Comparison of ENCODE assay signal across 27 cellular contexts in the genomic region with DNA sequence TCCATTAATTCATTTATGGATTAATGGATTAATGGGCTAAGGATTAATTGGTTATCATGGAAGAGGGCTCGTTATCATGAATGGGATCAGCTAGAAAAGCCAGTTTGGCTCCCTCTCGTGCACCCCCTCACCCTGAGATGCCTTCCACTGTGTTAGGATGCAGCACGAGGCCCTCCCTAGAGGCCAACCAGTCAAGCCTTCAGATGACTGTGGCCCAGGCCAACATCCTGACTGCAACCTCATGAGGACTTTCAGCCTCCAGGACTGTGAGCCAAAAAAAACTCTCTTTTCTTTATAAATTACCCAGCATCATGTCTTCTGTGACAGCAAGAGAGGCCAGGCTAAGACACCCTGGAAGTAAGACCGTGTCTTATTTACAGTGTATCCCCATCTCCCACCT. TPM values are rescaled to one million over a fixed set of nuclear protein-coding genes. Genes with fewer than 3 reads are reported as not detected.
DNase-seq lines count a peak whose midpoint lies in the region; ATAC-seq, FAIRE-seq and TF ChIP-seq lines count a peak whose summit lies in the region.
"Had no signal": no experiment of that assay in that cellular context is flagged by ENCODE, and none has a peak within 500 bp of the region (broad histone marks: within the 10 kb centered on the region; RNA-seq: fewer than 3 reads in every experiment).

No MANE protein-coding gene starts in this region.

- intact Hi-C loops in left ventricle myocardium superior (cut with micrococcal nuclease) = no loop called here
- intact Hi-C loops in heart left ventricle (cut with DNase I) = no loop called here

- H3K27me3 Mint-ChIP-seq in nephron (ENCODE audit: low read depth) = peaks cover 3% of the 10 kb centered on the region

- no peak for FAIRE-seq in small intestine (lab: Jason Lieb, UNC)
- FAIRE-seq: A204.1, GM12891, GM18507, H54 had no signal

- DNase-seq in NCI-H82 (lab: John Stamatoyannopoulos, UW) (peak; percentile 93), NCI-H82 treated with DMSO at 0.1 percent for 48 hours (lab: John Stamatoyannopoulos, UW; ENCODE audit: unreplicated experiment) (no peak), left ventricle myocardium superior (no peak), heart left ventricle (no peak), AG20443 (ENCODE audit: low spot score) (no peak), small intestine (no peak)
- DNase-seq: AML-193; BE2C; C1 segment of cervical spinal cord; Calu3; CD4-positive, alpha-beta memory T cell; COR-L47; DMS53; DMS79 treated with DMSO at 0.1 percent for 48 hours; GF-D8; GOT3; HFFc6 had no signal

- H3K4me1 ChIP-seq in heart left ventricle (peaks cover 0 to 23% (median 11%) of the 10 kb centered on the region in 12 donors), small intestine (ENCODE audit: control insufficient read depth in 2 of 2, insufficient read depth in 1 of 2, low read depth in 1 of 2, low read length in 1 of 2) (no peaks in the 10 kb centered on the region)
- H3K4me1 ChIP-seq: BE2C had no signal

- peak overlapping the region; percentile 35 to 86 (median 42) for H3K27ac Mint-ChIP-seq in nephron
- H3K27ac Mint-ChIP-seq: HFFc6 had no signal

- H3K36me3 Mint-ChIP-seq in nephron (ENCODE audit: low read depth) = no peaks in the 10 kb centered on the region
- H3K36me3 Mint-ChIP-seq: CD4-positive, alpha-beta memory T cell had no signal

- no peak overlapping the region for H3K4me3 Mint-ChIP-seq in nephron
- H3K4me3 Mint-ChIP-seq: CD4-positive, alpha-beta memory T cell; HFFc6 had no signal

- H3K36me3 ChIP-seq in heart left ventricle (no peaks in the 10 kb centered on the region), small intestine (ENCODE audit: control insufficient read depth in 2 of 2, insufficient read depth in 2 of 2, low read length in 2 of 2) (no peaks in the 10 kb centered on the region)
- H3K36me3 ChIP-seq: BE2C, HAP-1 had no signal

- H3K4me3 ChIP-seq in heart left ventricle (no peak overlapping the region), small intestine (ENCODE audit: low read depth in 1 of 2, low read length in 2 of 2) (no peak overlapping the region)
- H3K4me3 ChIP-seq: HAP-1 had no signal

- H3K27me3 ChIP-seq in heart left ventricle = no peaks in the 10 kb centered on the region
- no peaks in the 10 kb centered on the region for H3K27me3 ChIP-seq in small intestine (ENCODE audit: control insufficient read depth in 2 of 2, insufficient read depth in 2 of 2, low read length in 2 of 2)
- H3K27me3 ChIP-seq: BE2C had no signal

- H3K27ac ChIP-seq in heart left ventricle (no peak overlapping the region), small intestine (ENCODE audit: low read depth in 1 of 2, low read length in 1 of 2) (no peak overlapping the region)
- H3K27ac ChIP-seq: 22Rv1 had no signal

- H3K4me1 Mint-ChIP-seq in nephron = peaks cover 24% of the 10 kb centered on the region
- H3K4me1 Mint-ChIP-seq: CD4-positive, alpha-beta memory T cell had no signal

- TF ChIP-seq POLR2A in heart left ventricle (IDR thresholded peaks at IDR 0.05) = no peak

- ATAC-seq in left ventricle myocardium superior = peak; percentile 30
- no peak for ATAC-seq in heart left ventricle
- no peak for ATAC-seq in activated CD4-positive, CD25-positive, alpha-beta regulatory T cell treated with anti-CD3 and anti-CD28 coated beads, Interleukin-2, amount 50 U/mL, for 24 hours

- TF ChIP-seq CTCF in heart left ventricle (IDR thresholded peaks at IDR 0.05) (no peak), nephron (IDR thresholded peaks at IDR 0.05; ENCODE audit: unreplicated experiment in 3 of 3) (no peak)

- 76 to 81% (median 78%) methylated on average over 4 of the region's 4 CpGs for WGBS in heart left ventricle, 4 donors
- WGBS in small intestine, 3 donors = 79 to 87% (median 86%) methylated on average over 4 of the region's 4 CpGs

- H3K9me3 Mint-ChIP-seq in nephron = no peaks in the 10 kb centered on the region
- H3K9me3 Mint-ChIP-seq: CD4-positive, alpha-beta memory T cell; HFFc6 had no signal

- H3K9me3 ChIP-seq in heart left ventricle (peaks cover 0 to 3% (median 0%) of the 10 kb centered on the region in 12 donors), small intestine (ENCODE audit: control insufficient read depth, low read depth) (no peaks in the 10 kb centered on the region)
- H3K9me3 ChIP-seq: BE2C, HAP-1 had no signal

RNA-seq across cellular contexts. Expression of a gene that starts 9.0 kb away (rescaled TPM):
- total RNA-seq in left ventricle myocardium superior = not detected
- under 1 TPM in 4 of 9 donors, not detected in 5; 0.09 to 0.20 (median 0.14) TPM for total RNA-seq in heart left ventricle
- polyA plus RNA-seq in heart left ventricle = under 1 TPM; 0.07 to 0.11 TPM
- polyA plus RNA-seq in small intestine = under 1 TPM; 0.04 to 0.67 (median 0.27) TPM
- total RNA-seq: Daoy, G401 had no signal

RNA-seq across cellular contexts. Expression of a gene that starts 20.3 kb away (rescaled TPM):
- total RNA-seq in left ventricle myocardium superior = 19.8 TPM
- 10 to 100 TPM; 13.0 to 26.7 (median 20.6) TPM for total RNA-seq in heart left ventricle
- 10 to 100 TPM; 10.8 to 42.3 TPM for polyA plus RNA-seq in heart left ventricle
- polyA plus RNA-seq in small intestine = 10 to 100 TPM; 17.0 to 27.1 (median 17.9) TPM

RNA-seq across cellular contexts. Expression of a gene that starts 20.5 kb away (rescaled TPM):
- 16.8 TPM for total RNA-seq in left ventricle myocardium superior
- 10 to 100 TPM; 13.1 to 34.2 (median 16.6) TPM for total RNA-seq in heart left ventricle
- 10 to 100 TPM in 1 of 2 donors, 1 to 10 TPM in 1; 7.2 to 25.2 TPM for polyA plus RNA-seq in heart left ventricle
- 1 to 10 TPM; 5.1 to 9.7 (median 8.4) TPM for polyA plus RNA-seq in small intestine
